ENCODE assay signal across 32 cellular contexts in the genomic region with DNA sequence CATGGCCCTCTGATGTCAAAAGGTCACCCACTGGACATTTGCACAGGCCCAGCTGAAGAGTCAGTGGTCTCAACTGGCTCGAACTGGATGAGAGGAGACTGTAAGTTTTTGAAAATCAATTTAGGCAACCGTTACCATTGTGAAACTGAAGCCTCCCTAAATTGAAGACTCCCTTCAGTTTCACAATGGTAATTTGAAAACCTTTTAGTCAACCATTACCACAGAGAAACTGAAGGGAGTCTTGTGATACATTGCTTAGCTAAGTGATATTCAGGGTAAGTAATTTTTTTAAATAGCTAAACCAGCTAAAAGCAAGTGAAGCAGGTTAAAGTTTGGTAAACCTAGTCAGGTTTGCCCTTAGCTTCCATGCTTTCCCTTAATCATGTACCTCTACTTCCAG.
"Had no signal": no experiment of that assay in that cellular context is flagged by ENCODE, and none has a peak within 500 bp of the region (broad histone marks: within the 10 kb centered on the region; RNA-seq: fewer than 3 reads in every experiment).

No MANE protein-coding gene starts in this region.

- H3K36me3 Mint-ChIP-seq: immature natural killer cell; mesothelial cell of epicardium; naive B cell; stimulated activated memory B cell treated with anti-CD40 and anti-IgM and Interleukin-4, amounts not matched to agents 10 μg/mL and 1 μg/mL and 100 μg/mL, for 72 hours had no signal

- H3K4me3 Mint-ChIP-seq: immature natural killer cell; mesothelial cell of epicardium; nephron progenitor cell; stimulated activated memory B cell treated with anti-CD40 and anti-IgM and Interleukin-4, amounts not matched to agents 10 μg/mL and 1 μg/mL and 100 μg/mL, for 72 hours; stimulated activated naive CD8-positive, alpha-beta T cell treated with anti-CD3 and anti-CD28 coated beads, Interleukin-15, amount 100 ng/mL, for 72 hours had no signal

- DNase-seq: activated CD4-positive, alpha-beta T cell treated with anti-CD3 and anti-CD28 coated beads for 4 hours; activated CD4-positive, alpha-beta T cell treated with anti-CD3 and anti-CD28 coated beads, Interleukin-2, amount 50 U/mL, for 48 hours; activated CD4-positive, CD25-positive, alpha-beta regulatory T cell; activated CD8-positive, alpha-beta memory T cell treated with anti-CD3 and anti-CD28 coated beads, Interleukin-2, amount 50 U/mL, for 4 hours; activated gamma-delta T cell treated with Interleukin-2 at 50 U/mL for 16 hours; activated naive CD4-positive, alpha-beta T cell treated with anti-CD3 and anti-CD28 coated beads, Interleukin-2, amount 50 U/mL, for 16 hours; activated T-cell treated with anti-CD3 and anti-CD28 coated beads, Interleukin-2, amount 50 U/mL, for 1 hour; amygdala; central memory CD4-positive, alpha-beta T cell; foreskin keratinocyte; heart left ventricle; hypothalamus; immature natural killer cell; kidney; left colon; naive B cell; nephron progenitor cell; ovary; right lobe of liver; stimulated activated CD4-positive, alpha-beta T cell treated with anti-CD3 and anti-CD28 coated beads, Interleukin-12 subunit alpha, Interleukin-12 subunit beta, amount 100 ng/mL, for 4 hours; stimulated activated CD4-positive, alpha-beta T cell treated with anti-CD3 and anti-CD28 coated beads, Interleukin-4, amount 100 ng/mL, for 24 hours; stimulated activated CD8-positive, alpha-beta memory T cell treated with anti-CD3 and anti-CD28 coated beads, Interleukin-4, amount 100 ng/mL, for 48 hours; stimulated activated naive CD8-positive, alpha-beta T cell treated with anti-CD3 and anti-CD28 coated beads, Interleukin-15, amount 100 ng/mL, for 72 hours; substantia nigra; upper lobe of left lung had no signal

- H3K27ac Mint-ChIP-seq: immature natural killer cell; mesothelial cell of epicardium; naive B cell; nephron progenitor cell; progenitor cell of endocrine pancreas; stimulated activated memory B cell treated with anti-CD40 and anti-IgM and Interleukin-4, amounts not matched to agents 10 μg/mL and 1 μg/mL and 100 μg/mL, for 72 hours; stimulated activated naive CD8-positive, alpha-beta T cell treated with anti-CD3 and anti-CD28 coated beads, Interleukin-15, amount 100 ng/mL, for 72 hours had no signal

- H3K4me1 ChIP-seq: breast epithelium, esophagus muscularis mucosa, foreskin keratinocyte, upper lobe of left lung, vagina had no signal

- H3K27me3 ChIP-seq: breast epithelium, esophagus muscularis mucosa, foreskin keratinocyte, heart left ventricle, neutrophil, ovary, right lobe of liver, upper lobe of left lung, vagina had no signal

- H3K4me3 ChIP-seq: breast epithelium, esophagus muscularis mucosa, heart left ventricle, ovary, right lobe of liver, upper lobe of left lung, vagina had no signal

- ATAC-seq: foreskin keratinocyte; heart left ventricle; left colon; right lobe of liver; stimulated activated memory B cell treated with anti-CD40 and anti-IgM and Interleukin-4, amounts not matched to agents 10 μg/mL and 1 μg/mL and 100 μg/mL, for 72 hours; stimulated activated naive CD8-positive, alpha-beta T cell treated with anti-CD3 and anti-CD28 coated beads, Interleukin-15, amount 100 ng/mL, for 72 hours had no signal

- H3K27me3 Mint-ChIP-seq: progenitor cell of endocrine pancreas had no signal

- H3K36me3 ChIP-seq: breast epithelium, esophagus muscularis mucosa, heart left ventricle, neutrophil, ovary, right lobe of liver, upper lobe of left lung, vagina had no signal

- H3K27ac ChIP-seq: breast epithelium, esophagus muscularis mucosa, foreskin keratinocyte, heart left ventricle, neutrophil, ovary, right lobe of liver, upper lobe of left lung, vagina had no signal

- H3K4me1 Mint-ChIP-seq: immature natural killer cell; mesothelial cell of epicardium; naive B cell; stimulated activated memory B cell treated with anti-CD40 and anti-IgM and Interleukin-4, amounts not matched to agents 10 μg/mL and 1 μg/mL and 100 μg/mL, for 72 hours; stimulated activated naive CD8-positive, alpha-beta T cell treated with anti-CD3 and anti-CD28 coated beads, Interleukin-15, amount 100 ng/mL, for 72 hours had no signal

- H3K9me3 ChIP-seq: neutrophil, ovary, right lobe of liver, vagina had no signal
